Comparison of ENCODE assay signal across 2 cellular contexts in the genomic region with DNA sequence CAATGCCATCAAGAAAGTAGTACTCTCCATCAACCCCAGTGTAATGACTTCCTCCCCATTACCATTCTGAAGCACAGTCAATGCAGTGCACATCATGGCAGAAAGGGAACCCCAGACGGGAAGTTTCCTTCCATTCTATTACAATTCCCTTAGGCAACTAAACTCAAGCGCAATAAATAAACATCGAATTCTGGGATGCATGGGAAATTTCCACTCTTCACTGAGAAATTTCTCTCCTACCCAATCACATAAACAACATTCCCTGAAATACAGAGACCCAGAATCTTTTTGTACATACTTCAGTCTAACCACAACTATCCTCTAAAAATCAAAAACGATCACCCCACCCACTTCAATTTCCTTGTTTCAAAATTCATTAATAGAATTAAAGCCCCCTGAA.
TF ChIP-seq lines count a peak whose summit lies in the region.

No MANE protein-coding gene starts in this region.

TF ChIP-seq in HepG2, 621 proteins besides CTCF, POLR2A, EP300 and RAD21:
- TF ChIP-seq AKAP8 (CRISPR knock-in tag; IDR thresholded peaks at IDR 0.05): no peak
- TF ChIP-seq KMT2B (CRISPR knock-in tag; IDR thresholded peaks at IDR 0.05): no peak
- no peak for TF ChIP-seq FOSL1 (CRISPR knock-in tag; IDR thresholded peaks at IDR 0.05; ENCODE audit: borderline replicate concordance)
- TF ChIP-seq, protein P1, sequence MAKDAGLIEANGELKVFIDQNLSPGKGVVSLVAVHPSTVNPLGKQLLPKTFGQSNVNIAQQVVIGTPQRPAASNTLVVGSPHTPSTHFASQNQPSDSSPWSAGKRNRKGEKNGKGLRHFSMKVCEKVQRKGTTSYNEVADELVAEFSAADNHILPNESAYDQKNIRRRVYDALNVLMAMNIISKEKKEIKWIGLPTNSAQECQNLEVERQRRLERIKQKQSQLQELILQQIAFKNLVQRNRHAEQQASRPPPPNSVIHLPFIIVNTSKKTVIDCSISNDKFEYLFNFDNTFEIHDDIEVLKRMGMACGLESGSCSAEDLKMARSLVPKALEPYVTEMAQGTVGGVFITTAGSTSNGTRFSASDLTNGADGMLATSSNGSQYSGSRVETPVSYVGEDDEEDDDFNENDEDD (CRISPR knock-in tag; IDR thresholded peaks at IDR 0.05; ENCODE audit: borderline replicate concordance): no peak
- TF ChIP-seq SETDB1 (CRISPR knock-in tag; IDR thresholded peaks at IDR 0.05; ENCODE audit: borderline replicate concordance): no peak
- TF ChIP-seq, protein P2, sequence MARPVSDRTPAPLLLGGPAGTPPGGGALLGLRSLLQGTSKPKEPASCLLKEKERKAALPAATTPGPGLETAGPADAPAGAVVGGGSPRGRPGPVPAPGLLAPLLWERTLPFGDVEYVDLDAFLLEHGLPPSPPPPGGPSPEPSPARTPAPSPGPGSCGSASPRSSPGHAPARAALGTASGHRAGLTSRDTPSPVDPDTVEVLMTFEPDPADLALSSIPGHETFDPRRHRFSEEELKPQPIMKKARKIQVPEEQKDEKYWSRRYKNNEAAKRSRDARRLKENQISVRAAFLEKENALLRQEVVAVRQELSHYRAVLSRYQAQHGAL (CRISPR knock-in tag; IDR thresholded peaks at IDR 0.05; ENCODE audit: not compliant biosample characterization): no peak
- TF ChIP-seq, protein P3, sequence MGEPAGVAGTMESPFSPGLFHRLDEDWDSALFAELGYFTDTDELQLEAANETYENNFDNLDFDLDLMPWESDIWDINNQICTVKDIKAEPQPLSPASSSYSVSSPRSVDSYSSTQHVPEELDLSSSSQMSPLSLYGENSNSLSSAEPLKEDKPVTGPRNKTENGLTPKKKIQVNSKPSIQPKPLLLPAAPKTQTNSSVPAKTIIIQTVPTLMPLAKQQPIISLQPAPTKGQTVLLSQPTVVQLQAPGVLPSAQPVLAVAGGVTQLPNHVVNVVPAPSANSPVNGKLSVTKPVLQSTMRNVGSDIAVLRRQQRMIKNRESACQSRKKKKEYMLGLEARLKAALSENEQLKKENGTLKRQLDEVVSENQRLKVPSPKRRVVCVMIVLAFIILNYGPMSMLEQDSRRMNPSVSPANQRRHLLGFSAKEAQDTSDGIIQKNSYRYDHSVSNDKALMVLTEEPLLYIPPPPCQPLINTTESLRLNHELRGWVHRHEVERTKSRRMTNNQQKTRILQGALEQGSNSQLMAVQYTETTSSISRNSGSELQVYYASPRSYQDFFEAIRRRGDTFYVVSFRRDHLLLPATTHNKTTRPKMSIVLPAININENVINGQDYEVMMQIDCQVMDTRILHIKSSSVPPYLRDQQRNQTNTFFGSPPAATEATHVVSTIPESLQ (CRISPR knock-in tag; conservative IDR thresholded peaks at IDR 0.05): no peak
- TF ChIP-seq, protein P4, sequence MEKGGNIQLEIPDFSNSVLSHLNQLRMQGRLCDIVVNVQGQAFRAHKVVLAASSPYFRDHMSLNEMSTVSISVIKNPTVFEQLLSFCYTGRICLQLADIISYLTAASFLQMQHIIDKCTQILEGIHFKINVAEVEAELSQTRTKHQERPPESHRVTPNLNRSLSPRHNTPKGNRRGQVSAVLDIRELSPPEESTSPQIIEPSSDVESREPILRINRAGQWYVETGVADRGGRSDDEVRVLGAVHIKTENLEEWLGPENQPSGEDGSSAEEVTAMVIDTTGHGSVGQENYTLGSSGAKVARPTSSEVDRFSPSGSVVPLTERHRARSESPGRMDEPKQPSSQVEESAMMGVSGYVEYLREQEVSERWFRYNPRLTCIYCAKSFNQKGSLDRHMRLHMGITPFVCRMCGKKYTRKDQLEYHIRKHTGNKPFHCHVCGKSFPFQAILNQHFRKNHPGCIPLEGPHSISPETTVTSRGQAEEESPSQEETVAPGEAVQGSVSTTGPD (CRISPR knock-in tag; IDR thresholded peaks at IDR 0.05): no peak

TF ChIP-seq in WTC11, 78 proteins besides CTCF, POLR2A, EP300 and RAD21:
- no peak for TF ChIP-seq SMAD3 (CRISPR knock-in tag; IDR thresholded peaks at IDR 0.05; ENCODE audit: borderline replicate concordance)
- TF ChIP-seq, protein P5, sequence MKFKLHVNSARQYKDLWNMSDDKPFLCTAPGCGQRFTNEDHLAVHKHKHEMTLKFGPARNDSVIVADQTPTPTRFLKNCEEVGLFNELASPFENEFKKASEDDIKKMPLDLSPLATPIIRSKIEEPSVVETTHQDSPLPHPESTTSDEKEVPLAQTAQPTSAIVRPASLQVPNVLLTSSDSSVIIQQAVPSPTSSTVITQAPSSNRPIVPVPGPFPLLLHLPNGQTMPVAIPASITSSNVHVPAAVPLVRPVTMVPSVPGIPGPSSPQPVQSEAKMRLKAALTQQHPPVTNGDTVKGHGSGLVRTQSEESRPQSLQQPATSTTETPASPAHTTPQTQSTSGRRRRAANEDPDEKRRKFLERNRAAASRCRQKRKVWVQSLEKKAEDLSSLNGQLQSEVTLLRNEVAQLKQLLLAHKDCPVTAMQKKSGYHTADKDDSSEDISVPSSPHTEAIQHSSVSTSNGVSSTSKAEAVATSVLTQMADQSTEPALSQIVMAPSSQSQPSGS (CRISPR knock-in tag; IDR thresholded peaks at IDR 0.05; ENCODE audit: borderline replicate concordance, low read depth): no peak
- TF ChIP-seq, protein P6, sequence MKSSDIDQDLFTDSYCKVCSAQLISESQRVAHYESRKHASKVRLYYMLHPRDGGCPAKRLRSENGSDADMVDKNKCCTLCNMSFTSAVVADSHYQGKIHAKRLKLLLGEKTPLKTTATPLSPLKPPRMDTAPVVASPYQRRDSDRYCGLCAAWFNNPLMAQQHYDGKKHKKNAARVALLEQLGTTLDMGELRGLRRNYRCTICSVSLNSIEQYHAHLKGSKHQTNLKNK (CRISPR knock-in tag; IDR thresholded peaks at IDR 0.05): no peak
- no peak for TF ChIP-seq EMX1 (CRISPR knock-in tag; IDR thresholded peaks at IDR 0.05)
- TF ChIP-seq CREM (CRISPR knock-in tag; IDR thresholded peaks at IDR 0.05): no peak
- no peak for TF ChIP-seq PRRX2 (CRISPR knock-in tag; IDR thresholded peaks at IDR 0.05)
- TF ChIP-seq, protein P7, sequence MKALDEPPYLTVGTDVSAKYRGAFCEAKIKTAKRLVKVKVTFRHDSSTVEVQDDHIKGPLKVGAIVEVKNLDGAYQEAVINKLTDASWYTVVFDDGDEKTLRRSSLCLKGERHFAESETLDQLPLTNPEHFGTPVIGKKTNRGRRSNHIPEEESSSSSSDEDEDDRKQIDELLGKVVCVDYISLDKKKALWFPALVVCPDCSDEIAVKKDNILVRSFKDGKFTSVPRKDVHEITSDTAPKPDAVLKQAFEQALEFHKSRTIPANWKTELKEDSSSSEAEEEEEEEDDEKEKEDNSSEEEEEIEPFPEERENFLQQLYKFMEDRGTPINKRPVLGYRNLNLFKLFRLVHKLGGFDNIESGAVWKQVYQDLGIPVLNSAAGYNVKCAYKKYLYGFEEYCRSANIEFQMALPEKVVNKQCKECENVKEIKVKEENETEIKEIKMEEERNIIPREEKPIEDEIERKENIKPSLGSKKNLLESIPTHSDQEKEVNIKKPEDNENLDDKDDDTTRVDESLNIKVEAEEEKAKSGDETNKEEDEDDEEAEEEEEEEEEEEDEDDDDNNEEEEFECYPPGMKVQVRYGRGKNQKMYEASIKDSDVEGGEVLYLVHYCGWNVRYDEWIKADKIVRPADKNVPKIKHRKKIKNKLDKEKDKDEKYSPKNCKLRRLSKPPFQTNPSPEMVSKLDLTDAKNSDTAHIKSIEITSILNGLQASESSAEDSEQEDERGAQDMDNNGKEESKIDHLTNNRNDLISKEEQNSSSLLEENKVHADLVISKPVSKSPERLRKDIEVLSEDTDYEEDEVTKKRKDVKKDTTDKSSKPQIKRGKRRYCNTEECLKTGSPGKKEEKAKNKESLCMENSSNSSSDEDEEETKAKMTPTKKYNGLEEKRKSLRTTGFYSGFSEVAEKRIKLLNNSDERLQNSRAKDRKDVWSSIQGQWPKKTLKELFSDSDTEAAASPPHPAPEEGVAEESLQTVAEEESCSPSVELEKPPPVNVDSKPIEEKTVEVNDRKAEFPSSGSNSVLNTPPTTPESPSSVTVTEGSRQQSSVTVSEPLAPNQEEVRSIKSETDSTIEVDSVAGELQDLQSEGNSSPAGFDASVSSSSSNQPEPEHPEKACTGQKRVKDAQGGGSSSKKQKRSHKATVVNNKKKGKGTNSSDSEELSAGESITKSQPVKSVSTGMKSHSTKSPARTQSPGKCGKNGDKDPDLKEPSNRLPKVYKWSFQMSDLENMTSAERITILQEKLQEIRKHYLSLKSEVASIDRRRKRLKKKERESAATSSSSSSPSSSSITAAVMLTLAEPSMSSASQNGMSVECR (CRISPR knock-in tag; IDR thresholded peaks at IDR 0.05; ENCODE audit: borderline replicate concordance): no peak
- TF ChIP-seq ZNF416 (CRISPR knock-in tag; IDR thresholded peaks at IDR 0.05): no peak
- TF ChIP-seq RELA (CRISPR knock-in tag; IDR thresholded peaks at IDR 0.05; ENCODE audit: borderline replicate concordance): no peak
- TF ChIP-seq MYBL2 (CRISPR knock-in tag; IDR thresholded peaks at IDR 0.05): no peak
- TF ChIP-seq, protein P8, sequence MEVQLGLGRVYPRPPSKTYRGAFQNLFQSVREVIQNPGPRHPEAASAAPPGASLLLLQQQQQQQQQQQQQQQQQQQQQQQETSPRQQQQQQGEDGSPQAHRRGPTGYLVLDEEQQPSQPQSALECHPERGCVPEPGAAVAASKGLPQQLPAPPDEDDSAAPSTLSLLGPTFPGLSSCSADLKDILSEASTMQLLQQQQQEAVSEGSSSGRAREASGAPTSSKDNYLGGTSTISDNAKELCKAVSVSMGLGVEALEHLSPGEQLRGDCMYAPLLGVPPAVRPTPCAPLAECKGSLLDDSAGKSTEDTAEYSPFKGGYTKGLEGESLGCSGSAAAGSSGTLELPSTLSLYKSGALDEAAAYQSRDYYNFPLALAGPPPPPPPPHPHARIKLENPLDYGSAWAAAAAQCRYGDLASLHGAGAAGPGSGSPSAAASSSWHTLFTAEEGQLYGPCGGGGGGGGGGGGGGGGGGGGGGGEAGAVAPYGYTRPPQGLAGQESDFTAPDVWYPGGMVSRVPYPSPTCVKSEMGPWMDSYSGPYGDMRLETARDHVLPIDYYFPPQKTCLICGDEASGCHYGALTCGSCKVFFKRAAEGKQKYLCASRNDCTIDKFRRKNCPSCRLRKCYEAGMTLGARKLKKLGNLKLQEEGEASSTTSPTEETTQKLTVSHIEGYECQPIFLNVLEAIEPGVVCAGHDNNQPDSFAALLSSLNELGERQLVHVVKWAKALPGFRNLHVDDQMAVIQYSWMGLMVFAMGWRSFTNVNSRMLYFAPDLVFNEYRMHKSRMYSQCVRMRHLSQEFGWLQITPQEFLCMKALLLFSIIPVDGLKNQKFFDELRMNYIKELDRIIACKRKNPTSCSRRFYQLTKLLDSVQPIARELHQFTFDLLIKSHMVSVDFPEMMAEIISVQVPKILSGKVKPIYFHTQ (CRISPR knock-in tag; IDR thresholded peaks at IDR 0.05): no peak
- no peak for TF ChIP-seq GRHL2 (CRISPR knock-in tag; IDR thresholded peaks at IDR 0.05; ENCODE audit: insufficient replicate concordance, severe bottlenecking)
- no peak for TF ChIP-seq NFE2L1 (CRISPR knock-in tag; IDR thresholded peaks at IDR 0.05)
- TF ChIP-seq, protein P9, sequence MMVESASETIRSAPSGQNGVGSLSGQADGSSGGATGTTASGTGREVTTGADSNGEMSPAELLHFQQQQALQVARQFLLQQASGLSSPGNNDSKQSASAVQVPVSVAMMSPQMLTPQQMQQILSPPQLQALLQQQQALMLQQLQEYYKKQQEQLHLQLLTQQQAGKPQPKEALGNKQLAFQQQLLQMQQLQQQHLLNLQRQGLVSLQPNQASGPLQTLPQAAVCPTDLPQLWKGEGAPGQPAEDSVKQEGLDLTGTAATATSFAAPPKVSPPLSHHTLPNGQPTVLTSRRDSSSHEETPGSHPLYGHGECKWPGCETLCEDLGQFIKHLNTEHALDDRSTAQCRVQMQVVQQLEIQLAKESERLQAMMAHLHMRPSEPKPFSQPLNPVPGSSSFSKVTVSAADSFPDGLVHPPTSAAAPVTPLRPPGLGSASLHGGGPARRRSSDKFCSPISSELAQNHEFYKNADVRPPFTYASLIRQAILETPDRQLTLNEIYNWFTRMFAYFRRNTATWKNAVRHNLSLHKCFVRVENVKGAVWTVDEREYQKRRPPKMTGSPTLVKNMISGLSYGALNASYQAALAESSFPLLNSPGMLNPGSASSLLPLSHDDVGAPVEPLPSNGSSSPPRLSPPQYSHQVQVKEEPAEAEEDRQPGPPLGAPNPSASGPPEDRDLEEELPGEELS (CRISPR knock-in tag; IDR thresholded peaks at IDR 0.05): no peak
TF ChIP-seq in WTC11: peak in this region for 0.
